ENCODE assay signal across 17 cellular contexts in the genomic region with DNA sequence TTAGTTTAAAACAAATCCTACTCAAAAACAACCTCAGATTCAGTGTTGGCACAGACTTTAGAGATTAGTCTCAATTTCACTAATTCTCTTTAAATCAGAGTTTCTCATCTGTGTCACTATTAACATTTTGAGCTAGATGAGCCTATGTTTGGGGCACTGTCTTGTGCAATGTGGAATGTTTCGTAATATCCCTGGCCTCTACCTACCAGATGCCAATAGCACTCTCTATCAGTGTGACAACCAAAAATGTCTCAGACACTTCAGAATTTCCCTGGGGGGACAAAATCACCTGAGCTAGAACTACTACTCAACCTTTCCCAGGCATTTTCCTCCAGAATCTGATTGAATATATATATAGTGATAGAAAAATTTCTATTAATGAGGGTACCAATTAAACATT.
A peak's percentile ranks its signal among the peaks of the same experiment; 100 is the strongest.
DNase-seq lines count a peak whose midpoint lies in the region; TF ChIP-seq lines count a peak whose summit lies in the region.
"Had no signal": no experiment of that assay in that cellular context is flagged by ENCODE, and none has a peak within 500 bp of the region (broad histone marks: within the 10 kb centered on the region; RNA-seq: fewer than 3 reads in every experiment).

No MANE protein-coding gene starts in this region.

- H3K4me3 ChIP-seq in AG04450 (ENCODE audit: low read depth, low read length), result no peak overlapping the region
- no peak overlapping the region for H3K4me3 ChIP-seq in NB4 (ENCODE audit: low read depth, low read length)
- H3K4me3 ChIP-seq in mesenchymal stem cell (ENCODE audit: insufficient read depth in 1 of 2, low read depth in 1 of 2, low read length in 2 of 2), result no peak overlapping the region
- no peak overlapping the region for H3K4me3 ChIP-seq in colonic mucosa
- H3K4me3 ChIP-seq: adrenal gland, cardiac muscle cell had no signal

- H3K36me3 ChIP-seq in mesenchymal stem cell (ENCODE audit: control insufficient read depth in 1 of 2, insufficient read depth in 2 of 2, low read depth in 1 of 2, low read length in 2 of 2), result no peaks in the 10 kb centered on the region
- H3K36me3 ChIP-seq in colonic mucosa, result no peaks in the 10 kb centered on the region
- H3K36me3 ChIP-seq: adrenal gland, cardiac muscle cell had no signal

- H3K9ac ChIP-seq in mesenchymal stem cell (ENCODE audit: low read length) (peak overlapping the region; percentile 90), colonic mucosa (ENCODE audit: low read depth in 2 of 2, low read length in 2 of 2) (no peak overlapping the region)

- H4K8ac ChIP-seq in mesenchymal stem cell (ENCODE audit: low read length), result no peak overlapping the region

- intact Hi-C loops in colonic mucosa (cut with DNase I), result no loop called here
- intact Hi-C loops in CD14-positive monocyte (cut with micrococcal nuclease), result no loop called here

- H3K9me3 Mint-ChIP-seq in chondrocyte (ENCODE audit: low read depth) (no peaks in the 10 kb centered on the region), CD14-positive monocyte (peaks cover 0 to 2% (median 0%) of the 10 kb centered on the region in 7 donors)
- H3K9me3 Mint-ChIP-seq: activated CD4-positive, alpha-beta memory T cell treated with anti-CD3 and anti-CD28 coated beads, Interleukin-2, amount 10 ng/mL, durations not matched to agents 7 days and 5 days; memory B cell had no signal

- H3K27ac Mint-ChIP-seq in chondrocyte (ENCODE audit: unreplicated experiment), result peak overlapping the region; percentile 98
- no peak overlapping the region for H3K27ac Mint-ChIP-seq in CD14-positive monocyte
- H3K27ac Mint-ChIP-seq: activated CD4-positive, alpha-beta memory T cell treated with anti-CD3 and anti-CD28 coated beads, Interleukin-2, amount 10 ng/mL, durations not matched to agents 7 days and 5 days; memory B cell; naive thymus-derived CD8-positive, alpha-beta T cell had no signal

- H3K27ac ChIP-seq in AG04450 (ENCODE audit: low read depth, low read length) (peak overlapping the region; percentile 33), mesenchymal stem cell (ENCODE audit: low read length, poor library complexity, severe bottlenecking) (peak overlapping the region; percentile 79), colonic mucosa (no peak overlapping the region)
- H3K27ac ChIP-seq: adrenal gland, cardiac muscle cell had no signal

- H3K27me3 ChIP-seq in AG04450 (ENCODE audit: control insufficient read depth, insufficient read depth, low read length) (no peaks in the 10 kb centered on the region), mesenchymal stem cell (ENCODE audit: control insufficient read depth in 1 of 2, insufficient read depth in 1 of 2, low read length in 2 of 2) (no peaks in the 10 kb centered on the region), colonic mucosa (no peaks in the 10 kb centered on the region)
- H3K27me3 ChIP-seq: adrenal gland, cardiac muscle cell had no signal

- H3K18ac ChIP-seq in mesenchymal stem cell (ENCODE audit: low read depth in 1 of 2, low read length in 2 of 2), result no peak overlapping the region

- no peak overlapping the region for H2AK5ac ChIP-seq in mesenchymal stem cell (ENCODE audit: low read length, severe bottlenecking)

- H3K23ac ChIP-seq in mesenchymal stem cell (ENCODE audit: low read length in 2 of 2), result no peak overlapping the region

- no peaks in the 10 kb centered on the region for H3K79me1 ChIP-seq in mesenchymal stem cell (replicated peaks; ENCODE audit: low read length, poor library complexity, severe bottlenecking)

- WGBS in mesenchymal stem cell, result 75% methylated on average over 1 of the region's 1 CpG

- no peak for TF ChIP-seq POLR2A in NB4 (IDR thresholded peaks at IDR 0.05; ENCODE audit: extremely low read depth, insufficient read length)

- H3K27me3 Mint-ChIP-seq in chondrocyte (ENCODE audit: low read depth), result no peaks in the 10 kb centered on the region
- H3K27me3 Mint-ChIP-seq in CD14-positive monocyte (ENCODE audit: low read depth in 3 of 3), result peaks cover 0 to 5% (median 1%) of the 10 kb centered on the region in 3 donors
- H3K27me3 Mint-ChIP-seq: activated CD4-positive, alpha-beta memory T cell treated with anti-CD3 and anti-CD28 coated beads, Interleukin-2, amount 10 ng/mL, durations not matched to agents 7 days and 5 days; memory B cell had no signal

- CTCF ChIA-PET in AG04450 (lab: Charles Lee), result interaction anchor here (1.6 to 1.9 kb wide), 2 partner anchors 461 to 463 kb away, joined by 4 to 9 read pairs; no protein-coding TSS in a partner anchor

- DNase-seq in AG04450 (ENCODE audit: low read depth, low spot score) (no peak), NB4 (ENCODE audit: low read depth) (peak; percentile 4), chondrocyte (ENCODE audit: low spot score) (no peak), mesenchymal stem cell (no peak), colonic mucosa (no peak), CD14-positive monocyte (ENCODE audit: low spot score) (no peak), hypothalamus (lab: John Stamatoyannopoulos, UW) (no peak), activated gamma-delta T cell treated with Interleukin-2 at 50 U/mL for 16 hours (no peak)
- DNase-seq: activated CD4-positive, alpha-beta memory T cell treated with anti-CD3 and anti-CD28 coated beads, Interleukin-2, amount 10 ng/mL, durations not matched to agents 7 days and 5 days; activated CD4-positive, CD25-positive, alpha-beta regulatory T cell; adrenal gland; naive thymus-derived CD8-positive, alpha-beta T cell; NCI-H146; NCI-H524; RPMI8226 had no signal

- no peak overlapping the region for H2AFZ ChIP-seq in mesenchymal stem cell (ENCODE audit: low read depth, low read length)

- H3K4me2 ChIP-seq in mesenchymal stem cell (ENCODE audit: low read length, poor library complexity, severe bottlenecking), result no peak overlapping the region

- H3K9me3 ChIP-seq in AG04450 (ENCODE audit: control insufficient read depth, insufficient read depth, low read length) (no peaks in the 10 kb centered on the region), mesenchymal stem cell (ENCODE audit: control insufficient read depth, low read length) (no peaks in the 10 kb centered on the region), colonic mucosa (no peaks in the 10 kb centered on the region)
- H3K9me3 ChIP-seq: adrenal gland had no signal

- H3K4ac ChIP-seq in mesenchymal stem cell (ENCODE audit: low read depth in 1 of 2, low read length in 2 of 2), result peak overlapping the region in 1 of 2 experiments; percentile 37

- POLR2A ChIA-PET in AG04450 (lab: Yijun Ruan, JAX), result interaction anchor here (1.3 to 3.4 kb wide), 2 partner anchors 199 to 462 kb away, joined by 3 to 16 read pairs; no protein-coding TSS in a partner anchor

- H3K4me1 ChIP-seq in mesenchymal stem cell (ENCODE audit: control insufficient read depth, insufficient read depth, low read depth, low read length) (peaks cover 2% of the 10 kb centered on the region), colonic mucosa (no peaks in the 10 kb centered on the region)
- H3K4me1 ChIP-seq: adrenal gland had no signal

- H4K91ac ChIP-seq in mesenchymal stem cell (ENCODE audit: low read length), result no peak overlapping the region

- no peak overlapping the region for H3K14ac ChIP-seq in mesenchymal stem cell (ENCODE audit: low read length in 2 of 2)

- no peak overlapping the region for H2BK12ac ChIP-seq in mesenchymal stem cell (ENCODE audit: low read length in 2 of 2)

- H3K4me3 Mint-ChIP-seq in chondrocyte (ENCODE audit: unreplicated experiment), result no peak overlapping the region
- no peak overlapping the region for H3K4me3 Mint-ChIP-seq in CD14-positive monocyte
- H3K4me3 Mint-ChIP-seq: activated CD4-positive, alpha-beta memory T cell treated with anti-CD3 and anti-CD28 coated beads, Interleukin-2, amount 10 ng/mL, durations not matched to agents 7 days and 5 days; memory B cell; naive thymus-derived CD8-positive, alpha-beta T cell had no signal

- H2BK120ac ChIP-seq in mesenchymal stem cell (ENCODE audit: low read depth, low read length), result no peak overlapping the region

- no peak overlapping the region for H2BK15ac ChIP-seq in mesenchymal stem cell (ENCODE audit: low read depth, poor library complexity, severe bottlenecking)

- TF ChIP-seq CTCF in AG04450 (IDR thresholded peaks at IDR 0.05; ENCODE audit: low read depth, low read length), result no peak
- TF ChIP-seq CTCF in NB4 (IDR thresholded peaks at IDR 0.05; ENCODE audit: low read depth, low read length), result no peak
- no peak for TF ChIP-seq CTCF in chondrocyte (IDR thresholded peaks at IDR 0.05)
- no peak for TF ChIP-seq CTCF in colonic mucosa (IDR thresholded peaks at IDR 0.05)
- TF ChIP-seq CTCF in CD14-positive monocyte (IDR thresholded peaks at IDR 0.05), result no peak

- no peaks in the 10 kb centered on the region for H3K36me3 Mint-ChIP-seq in chondrocyte (ENCODE audit: low read depth)
- no peaks in the 10 kb centered on the region for H3K36me3 Mint-ChIP-seq in CD14-positive monocyte
- H3K36me3 Mint-ChIP-seq: memory B cell; naive thymus-derived CD8-positive, alpha-beta T cell had no signal

- peaks cover 24% of the 10 kb centered on the region for H3K4me1 Mint-ChIP-seq in chondrocyte (ENCODE audit: low read depth)
- H3K4me1 Mint-ChIP-seq in CD14-positive monocyte, result peaks cover 5% of the 10 kb centered on the region
- H3K4me1 Mint-ChIP-seq: naive thymus-derived CD8-positive, alpha-beta T cell had no signal

- no peak overlapping the region for H2BK5ac ChIP-seq in mesenchymal stem cell (ENCODE audit: low read depth, low read length, poor library complexity, severe bottlenecking)
